In the genomic region with DNA sequence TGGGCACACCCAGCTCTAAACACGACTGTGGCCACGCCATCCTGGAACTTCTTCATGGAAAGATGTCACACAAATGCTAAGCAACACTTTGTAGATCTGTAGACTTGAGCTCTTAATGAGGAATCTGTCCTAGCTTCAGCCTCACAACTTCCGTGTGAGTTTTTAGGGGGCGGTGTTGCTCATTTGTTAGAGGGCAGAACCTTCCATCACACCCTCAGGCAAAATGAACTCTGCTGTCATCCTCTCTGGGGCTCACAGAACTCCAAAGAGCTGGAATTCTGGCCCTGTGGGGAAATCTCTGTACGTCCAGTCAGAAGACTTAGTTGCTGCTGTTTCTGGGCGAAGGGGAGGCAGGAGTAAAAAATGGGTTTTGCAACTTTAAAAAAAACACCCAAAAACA, we compare ENCODE assay signal across 1 cellular context.
TF ChIP-seq lines count a peak whose summit lies in the region.

No MANE protein-coding gene starts in this region.

TF ChIP-seq in H1, 55 proteins besides CTCF, POLR2A, EP300 and RAD21 (continued from another document):
- TF ChIP-seq, protein P1, sequence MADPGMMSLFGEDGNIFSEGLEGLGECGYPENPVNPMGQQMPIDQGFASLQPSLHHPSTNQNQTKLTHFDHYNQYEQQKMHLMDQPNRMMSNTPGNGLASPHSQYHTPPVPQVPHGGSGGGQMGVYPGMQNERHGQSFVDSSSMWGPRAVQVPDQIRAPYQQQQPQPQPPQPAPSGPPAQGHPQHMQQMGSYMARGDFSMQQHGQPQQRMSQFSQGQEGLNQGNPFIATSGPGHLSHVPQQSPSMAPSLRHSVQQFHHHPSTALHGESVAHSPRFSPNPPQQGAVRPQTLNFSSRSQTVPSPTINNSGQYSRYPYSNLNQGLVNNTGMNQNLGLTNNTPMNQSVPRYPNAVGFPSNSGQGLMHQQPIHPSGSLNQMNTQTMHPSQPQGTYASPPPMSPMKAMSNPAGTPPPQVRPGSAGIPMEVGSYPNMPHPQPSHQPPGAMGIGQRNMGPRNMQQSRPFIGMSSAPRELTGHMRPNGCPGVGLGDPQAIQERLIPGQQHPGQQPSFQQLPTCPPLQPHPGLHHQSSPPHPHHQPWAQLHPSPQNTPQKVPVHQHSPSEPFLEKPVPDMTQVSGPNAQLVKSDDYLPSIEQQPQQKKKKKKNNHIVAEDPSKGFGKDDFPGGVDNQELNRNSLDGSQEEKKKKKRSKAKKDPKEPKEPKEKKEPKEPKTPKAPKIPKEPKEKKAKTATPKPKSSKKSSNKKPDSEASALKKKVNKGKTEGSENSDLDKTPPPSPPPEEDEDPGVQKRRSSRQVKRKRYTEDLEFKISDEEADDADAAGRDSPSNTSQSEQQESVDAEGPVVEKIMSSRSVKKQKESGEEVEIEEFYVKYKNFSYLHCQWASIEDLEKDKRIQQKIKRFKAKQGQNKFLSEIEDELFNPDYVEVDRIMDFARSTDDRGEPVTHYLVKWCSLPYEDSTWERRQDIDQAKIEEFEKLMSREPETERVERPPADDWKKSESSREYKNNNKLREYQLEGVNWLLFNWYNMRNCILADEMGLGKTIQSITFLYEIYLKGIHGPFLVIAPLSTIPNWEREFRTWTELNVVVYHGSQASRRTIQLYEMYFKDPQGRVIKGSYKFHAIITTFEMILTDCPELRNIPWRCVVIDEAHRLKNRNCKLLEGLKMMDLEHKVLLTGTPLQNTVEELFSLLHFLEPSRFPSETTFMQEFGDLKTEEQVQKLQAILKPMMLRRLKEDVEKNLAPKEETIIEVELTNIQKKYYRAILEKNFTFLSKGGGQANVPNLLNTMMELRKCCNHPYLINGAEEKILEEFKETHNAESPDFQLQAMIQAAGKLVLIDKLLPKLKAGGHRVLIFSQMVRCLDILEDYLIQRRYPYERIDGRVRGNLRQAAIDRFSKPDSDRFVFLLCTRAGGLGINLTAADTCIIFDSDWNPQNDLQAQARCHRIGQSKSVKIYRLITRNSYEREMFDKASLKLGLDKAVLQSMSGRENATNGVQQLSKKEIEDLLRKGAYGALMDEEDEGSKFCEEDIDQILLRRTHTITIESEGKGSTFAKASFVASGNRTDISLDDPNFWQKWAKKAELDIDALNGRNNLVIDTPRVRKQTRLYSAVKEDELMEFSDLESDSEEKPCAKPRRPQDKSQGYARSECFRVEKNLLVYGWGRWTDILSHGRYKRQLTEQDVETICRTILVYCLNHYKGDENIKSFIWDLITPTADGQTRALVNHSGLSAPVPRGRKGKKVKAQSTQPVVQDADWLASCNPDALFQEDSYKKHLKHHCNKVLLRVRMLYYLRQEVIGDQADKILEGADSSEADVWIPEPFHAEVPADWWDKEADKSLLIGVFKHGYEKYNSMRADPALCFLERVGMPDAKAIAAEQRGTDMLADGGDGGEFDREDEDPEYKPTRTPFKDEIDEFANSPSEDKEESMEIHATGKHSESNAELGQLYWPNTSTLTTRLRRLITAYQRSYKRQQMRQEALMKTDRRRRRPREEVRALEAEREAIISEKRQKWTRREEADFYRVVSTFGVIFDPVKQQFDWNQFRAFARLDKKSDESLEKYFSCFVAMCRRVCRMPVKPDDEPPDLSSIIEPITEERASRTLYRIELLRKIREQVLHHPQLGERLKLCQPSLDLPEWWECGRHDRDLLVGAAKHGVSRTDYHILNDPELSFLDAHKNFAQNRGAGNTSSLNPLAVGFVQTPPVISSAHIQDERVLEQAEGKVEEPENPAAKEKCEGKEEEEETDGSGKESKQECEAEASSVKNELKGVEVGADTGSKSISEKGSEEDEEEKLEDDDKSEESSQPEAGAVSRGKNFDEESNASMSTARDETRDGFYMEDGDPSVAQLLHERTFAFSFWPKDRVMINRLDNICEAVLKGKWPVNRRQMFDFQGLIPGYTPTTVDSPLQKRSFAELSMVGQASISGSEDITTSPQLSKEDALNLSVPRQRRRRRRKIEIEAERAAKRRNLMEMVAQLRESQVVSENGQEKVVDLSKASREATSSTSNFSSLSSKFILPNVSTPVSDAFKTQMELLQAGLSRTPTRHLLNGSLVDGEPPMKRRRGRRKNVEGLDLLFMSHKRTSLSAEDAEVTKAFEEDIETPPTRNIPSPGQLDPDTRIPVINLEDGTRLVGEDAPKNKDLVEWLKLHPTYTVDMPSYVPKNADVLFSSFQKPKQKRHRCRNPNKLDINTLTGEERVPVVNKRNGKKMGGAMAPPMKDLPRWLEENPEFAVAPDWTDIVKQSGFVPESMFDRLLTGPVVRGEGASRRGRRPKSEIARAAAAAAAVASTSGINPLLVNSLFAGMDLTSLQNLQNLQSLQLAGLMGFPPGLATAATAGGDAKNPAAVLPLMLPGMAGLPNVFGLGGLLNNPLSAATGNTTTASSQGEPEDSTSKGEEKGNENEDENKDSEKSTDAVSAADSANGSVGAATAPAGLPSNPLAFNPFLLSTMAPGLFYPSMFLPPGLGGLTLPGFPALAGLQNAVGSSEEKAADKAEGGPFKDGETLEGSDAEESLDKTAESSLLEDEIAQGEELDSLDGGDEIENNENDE (IDR thresholded peaks at IDR 0.05; ENCODE audit: insufficient replicate concordance, low read length): no peak
- TF ChIP-seq BCL11A (IDR thresholded peaks at IDR 0.05; ENCODE audit: low read depth in 2 of 2, low read length in 2 of 2) (no peak), EZH2 (IDR thresholded peaks at IDR 0.05; ENCODE audit: low read depth, low read length, severe bottlenecking) (no peak), JUND (IDR thresholded peaks at IDR 0.05; ENCODE audit: low read length) (no peak), TAF7 (optimal IDR thresholded peaks at IDR 0.05; ENCODE audit: borderline replicate concordance, low read depth, low read length) (no peak), RFX5 (IDR thresholded peaks at IDR 0.05; ENCODE audit: borderline replicate concordance, low read depth, low read length) (no peak)
